ENCODE assay signal across 19 cellular contexts in the genomic region with DNA sequence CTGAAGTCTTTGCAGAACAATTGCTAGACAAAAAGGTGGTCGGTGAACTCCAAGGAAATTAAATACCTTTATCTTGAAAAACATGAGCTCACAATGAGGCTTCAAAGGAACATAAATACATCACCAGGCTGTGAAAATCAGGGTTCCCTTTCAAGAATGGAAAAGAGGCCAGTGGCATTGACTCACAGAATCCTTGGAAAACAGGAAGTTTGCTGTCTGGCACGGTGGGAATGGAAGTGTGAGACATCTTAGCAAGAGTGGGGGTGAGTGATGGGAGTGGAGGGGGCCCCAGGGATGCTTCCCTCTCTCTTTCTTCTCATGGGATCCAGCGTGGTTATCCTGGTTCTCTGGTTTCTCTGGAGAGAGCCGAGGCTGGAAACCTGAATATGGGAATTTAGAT. TPM values are rescaled to one million over a fixed set of nuclear protein-coding genes. Genes with fewer than 3 reads are reported as not detected.
DNase-seq lines count a peak whose midpoint lies in the region; ATAC-seq lines count a peak whose summit lies in the region.
"Had no signal": no experiment of that assay in that cellular context is flagged by ENCODE, and none has a peak within 500 bp of the region (broad histone marks: within the 10 kb centered on the region; RNA-seq: fewer than 3 reads in every experiment).

No MANE protein-coding gene starts in this region.

- H3K27me3 ChIP-seq in HUES48 (ENCODE audit: control insufficient read depth, insufficient read depth, low read length): no peaks in the 10 kb centered on the region
- peaks cover 4% of the 10 kb centered on the region for H3K27me3 ChIP-seq in effector memory CD4-positive, alpha-beta T cell (replicated peaks; ENCODE audit: control insufficient read depth, insufficient read depth, low read length, poor library complexity, severe bottlenecking)

- DNase-seq in astrocyte of the hippocampus (ENCODE audit: low read depth, low spot score) (peak; percentile 37), glomerular endothelial cell (ENCODE audit: extremely low read depth, low read depth, low spot score) (peak; percentile 16), occipital lobe (lab: John Stamatoyannopoulos, UW) (peak; percentile 15), NCI-H82 (lab: John Stamatoyannopoulos, UW) (no peak), NCI-H69 (lab: John Stamatoyannopoulos, UW) (no peak)
- DNase-seq in effector memory CD4-positive, alpha-beta T cell: no peak
- DNase-seq: CD4-positive, CD25-positive, alpha-beta regulatory T cell; NCI-H1417; NCI-H1694 treated with DMSO at 0.1 percent for 48 hours; NCI-H2081 treated with DMSO at 0.1 percent for 48 hours; NCI-H748 treated with DMSO at 0.1 percent for 48 hours; NK-92 treated with Interleukin-12 subunit alpha and Interleukin-12 subunit beta, amount 100 ng/mL, for 24 hours had no signal

- ATAC-seq in HG02973 (IDR thresholded peaks at IDR 0.05; ENCODE audit: unreplicated experiment): no peak
- ATAC-seq: A549, HepG2, K562, Panc1, SK-N-SH treated with all-trans-retinoic acid at 6 μM for 48 hours had no signal

- no peaks in the 10 kb centered on the region for H3K36me3 ChIP-seq in HUES48 (ENCODE audit: control insufficient read depth, insufficient read depth, low read length)
- H3K36me3 ChIP-seq in effector memory CD4-positive, alpha-beta T cell (ENCODE audit: control insufficient read depth, insufficient read depth, low read length): no peaks in the 10 kb centered on the region

- H3K9ac ChIP-seq in HUES48 (ENCODE audit: low read depth, low read length): no peak overlapping the region

- H3K27ac ChIP-seq in HUES48 (ENCODE audit: low read depth, low read length): peak overlapping the region; percentile 37
- no peak overlapping the region for H3K27ac ChIP-seq in effector memory CD4-positive, alpha-beta T cell (ENCODE audit: insufficient read depth, low read length, poor library complexity, severe bottlenecking)
- H3K27ac ChIP-seq: A549 had no signal

- no peak overlapping the region for H3K4me3 ChIP-seq in HUES48 (ENCODE audit: low read depth, low read length)
- H3K4me3 ChIP-seq in effector memory CD4-positive, alpha-beta T cell (ENCODE audit: insufficient read depth, low read depth, low read length, poor library complexity, severe bottlenecking): no peak overlapping the region
- H3K4me3 ChIP-seq: A549, K562 had no signal

- H3K9me3 ChIP-seq in HUES48 (ENCODE audit: control insufficient read depth, insufficient read depth, low read length): no peaks in the 10 kb centered on the region
- H3K9me3 ChIP-seq in effector memory CD4-positive, alpha-beta T cell (ENCODE audit: control insufficient read depth, low read length): no peaks in the 10 kb centered on the region
- H3K9me3 ChIP-seq: A549 had no signal

- H3K4me1 ChIP-seq in HUES48 (ENCODE audit: control insufficient read depth, insufficient read depth, low read length): no peaks in the 10 kb centered on the region
- no peaks in the 10 kb centered on the region for H3K4me1 ChIP-seq in effector memory CD4-positive, alpha-beta T cell (ENCODE audit: control insufficient read depth, insufficient read depth, low read length, poor library complexity, severe bottlenecking)
- H3K4me1 ChIP-seq: A549 had no signal

RNA-seq across cellular contexts. Expression of gene TBCEL, which starts 48.9 kb away (rescaled TPM):
- total RNA-seq in glomerular endothelial cell: 16.9 and 23.3 TPM in 2 replicates
- 62.2 TPM for total RNA-seq in occipital lobe

Comparison
In these comparisons a context has a peak if more than half of its experiments do, and no peak if none do; other contexts are left out.
1. DNase-seq: peak in astrocyte of the hippocampus (single experiment), glomerular endothelial cell (single experiment) and occipital lobe (single experiment); none in effector memory CD4-positive, alpha-beta T cell (0 of 3), NCI-H82 (single experiment) and NCI-H69 (single experiment).